19 cellular contexts compared by ENCODE assay signal in the genomic region with DNA sequence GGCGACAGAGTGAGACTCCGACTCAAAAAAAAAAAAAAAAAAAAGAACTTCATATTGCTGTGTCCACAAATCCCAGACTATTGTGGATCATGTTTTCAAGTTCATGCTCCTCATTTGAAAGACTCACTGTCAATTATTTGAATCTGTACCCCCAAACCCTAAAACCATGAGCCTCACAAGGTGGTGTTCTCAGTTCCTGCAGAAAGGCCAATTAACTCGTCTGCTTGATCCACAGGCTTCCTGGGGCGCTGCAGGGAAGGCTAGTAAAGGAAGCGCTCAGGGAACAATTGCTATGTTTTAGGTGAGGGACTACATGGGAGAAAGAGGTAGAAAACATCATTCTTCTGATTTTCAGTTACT.
"Had no signal": no experiment of that assay in that cellular context is flagged by ENCODE, and none has a peak within 500 bp of the region (broad histone marks: within the 10 kb centered on the region; RNA-seq: fewer than 3 reads in every experiment).

No MANE protein-coding gene starts in this region.

- H3K4me1 ChIP-seq: esophagus squamous epithelium, sigmoid colon, upper lobe of right lung had no signal

- DNase-seq: activated CD4-positive, alpha-beta T cell treated with anti-CD3 and anti-CD28 coated beads, Interleukin-2, amount 50 U/mL, for 4 hours; activated gamma-delta T cell treated with Interleukin-2 at 50 U/mL for 16 hours; activated T-cell treated with anti-CD3 and anti-CD28 coated beads for 4 hours; amniotic stem cell; effector CD8-positive, alpha-beta T cell; esophagus squamous epithelium; left cardiac atrium; mesenchymal stem cell; natural killer cell; posterior cingulate gyrus; sigmoid colon; stimulated activated CD4-positive, alpha-beta T cell treated with anti-CD3 and anti-CD28 coated beads, Interleukin-4, amount 100 ng/mL, for 24 hours; upper lobe of right lung had no signal

- H3K9me3 ChIP-seq: esophagus squamous epithelium, neutrophil, sigmoid colon, thoracic aorta, upper lobe of right lung had no signal

- H3K27me3 ChIP-seq: cardiac muscle cell, esophagus squamous epithelium, neutrophil, sigmoid colon, upper lobe of right lung had no signal

- H3K4me3 ChIP-seq: cardiac muscle cell, esophagus squamous epithelium, sigmoid colon, thoracic aorta, upper lobe of right lung had no signal

- H3K27ac ChIP-seq: cardiac muscle cell, esophagus squamous epithelium, neutrophil, sigmoid colon, thoracic aorta, upper lobe of right lung had no signal

- FAIRE-seq: endothelial cell of umbilical vein, islet of Langerhans, TTC549 had no signal

- H3K36me3 ChIP-seq: cardiac muscle cell, esophagus squamous epithelium, neutrophil, sigmoid colon, thoracic aorta, upper lobe of right lung had no signal
